Comparison of ENCODE assay signal across 1 cellular context in the genomic region with DNA sequence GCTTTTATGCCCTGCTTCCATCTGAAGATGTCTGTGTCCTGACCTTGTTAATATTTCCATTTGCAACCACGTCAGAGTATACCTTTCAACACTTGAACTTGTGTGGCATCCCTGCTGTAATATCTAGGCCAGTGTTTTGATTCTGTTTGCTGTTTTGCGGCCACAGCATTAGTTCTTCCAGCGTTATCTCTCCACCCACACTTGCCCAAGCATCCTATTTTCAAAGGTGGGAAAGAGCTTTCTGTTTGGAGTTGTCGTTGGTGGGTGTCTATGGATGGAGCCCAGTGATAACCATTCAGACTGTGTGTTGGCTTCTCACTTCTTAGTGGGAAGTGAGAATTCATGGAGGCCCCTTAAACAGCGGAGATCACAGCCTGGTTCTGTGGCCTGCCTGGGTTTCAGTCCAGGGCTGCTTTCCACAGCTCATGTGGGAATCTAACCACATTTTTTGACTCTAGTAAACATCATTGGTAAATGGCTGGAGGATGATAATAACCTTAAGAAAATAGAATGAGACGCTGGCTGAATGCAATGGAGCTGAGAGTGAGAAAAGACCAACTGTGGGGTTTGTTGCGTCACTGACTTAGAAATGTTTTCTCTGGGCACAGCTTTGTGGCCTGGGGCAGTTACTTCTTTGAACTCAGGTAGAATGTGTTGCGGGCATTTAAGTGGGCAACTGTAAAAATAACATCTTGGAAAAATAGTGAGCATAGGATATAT.
TF ChIP-seq lines count a peak whose summit lies in the region.

No MANE protein-coding gene starts in this region.

TF ChIP-seq in SK-N-SH, 30 proteins besides CTCF, POLR2A, EP300 and RAD21 (continued from another document):
- TF ChIP-seq, protein P1, sequence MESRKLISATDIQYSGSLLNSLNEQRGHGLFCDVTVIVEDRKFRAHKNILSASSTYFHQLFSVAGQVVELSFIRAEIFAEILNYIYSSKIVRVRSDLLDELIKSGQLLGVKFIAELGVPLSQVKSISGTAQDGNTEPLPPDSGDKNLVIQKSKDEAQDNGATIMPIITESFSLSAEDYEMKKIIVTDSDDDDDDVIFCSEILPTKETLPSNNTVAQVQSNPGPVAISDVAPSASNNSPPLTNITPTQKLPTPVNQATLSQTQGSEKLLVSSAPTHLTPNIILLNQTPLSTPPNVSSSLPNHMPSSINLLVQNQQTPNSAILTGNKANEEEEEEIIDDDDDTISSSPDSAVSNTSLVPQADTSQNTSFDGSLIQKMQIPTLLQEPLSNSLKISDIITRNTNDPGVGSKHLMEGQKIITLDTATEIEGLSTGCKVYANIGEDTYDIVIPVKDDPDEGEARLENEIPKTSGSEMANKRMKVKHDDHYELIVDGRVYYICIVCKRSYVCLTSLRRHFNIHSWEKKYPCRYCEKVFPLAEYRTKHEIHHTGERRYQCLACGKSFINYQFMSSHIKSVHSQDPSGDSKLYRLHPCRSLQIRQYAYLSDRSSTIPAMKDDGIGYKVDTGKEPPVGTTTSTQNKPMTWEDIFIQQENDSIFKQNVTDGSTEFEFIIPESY (IDR thresholded peaks at IDR 0.05; ENCODE audit: borderline replicate concordance, low read depth): no peak
- TF ChIP-seq, protein P2, sequence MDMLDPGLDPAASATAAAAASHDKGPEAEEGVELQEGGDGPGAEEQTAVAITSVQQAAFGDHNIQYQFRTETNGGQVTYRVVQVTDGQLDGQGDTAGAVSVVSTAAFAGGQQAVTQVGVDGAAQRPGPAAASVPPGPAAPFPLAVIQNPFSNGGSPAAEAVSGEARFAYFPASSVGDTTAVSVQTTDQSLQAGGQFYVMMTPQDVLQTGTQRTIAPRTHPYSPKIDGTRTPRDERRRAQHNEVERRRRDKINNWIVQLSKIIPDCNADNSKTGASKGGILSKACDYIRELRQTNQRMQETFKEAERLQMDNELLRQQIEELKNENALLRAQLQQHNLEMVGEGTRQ (IDR thresholded peaks at IDR 0.05; ENCODE audit: borderline replicate concordance, low read depth, low read length): no peak
